Comparison of ENCODE assay signal across 21 cellular contexts in genomic region chr10:127887497-127888415, GRCh38. TPM values are rescaled to one million over a fixed set of nuclear protein-coding genes. Genes with fewer than 3 reads are reported as not detected.
DNase-seq lines count a peak whose midpoint lies in the region; ATAC-seq and TF ChIP-seq lines count a peak whose summit lies in the region.
"Had no signal": no experiment of that assay in that cellular context is flagged by ENCODE, and none has a peak within 500 bp of the region (broad histone marks: within the 10 kb centered on the region; RNA-seq: fewer than 3 reads in every experiment).

No MANE protein-coding gene starts in this region.

- no peak overlapping the region for H3K27ac ChIP-seq in ACC112 (ENCODE audit: low read depth, low read length)
- peak overlapping the region in 3 of 4 donors; percentile 73 to 93 (median 88) for H3K27ac ChIP-seq in Peyer's patch
- no peak overlapping the region for H3K27ac ChIP-seq in Karpas-422 (ENCODE audit: low read length)
- H3K27ac ChIP-seq: KMS-11 had no signal

- in situ Hi-C loops in GM13976 (cut with MboI; ENCODE audit: low sequenced_read_pairs, unreplicated experiment): no loop called here

- no peak overlapping the region for H3K4me3 Mint-ChIP-seq in endothelial cell (ENCODE audit: unreplicated experiment)
- no peak overlapping the region for H3K4me3 Mint-ChIP-seq in nephron
- H3K4me3 Mint-ChIP-seq: CD4-positive, alpha-beta T cell; HFFc6 had no signal

- no peak for TF ChIP-seq POLR2A in Peyer's patch (IDR thresholded peaks at IDR 0.05)

- no peak overlapping the region for H3K9ac ChIP-seq in Karpas-422 (ENCODE audit: low read length)
- H3K9ac ChIP-seq: KMS-11 had no signal

- H3K36me3 ChIP-seq in ACC112 (ENCODE audit: insufficient read depth, low read length) (no peaks in the 10 kb centered on the region), Peyer's patch (peaks cover 0 to 10% (median 0%) of the 10 kb centered on the region in 3 donors), Karpas-422 (ENCODE audit: insufficient read depth, low read length) (no peaks in the 10 kb centered on the region)

- H3K4me2 ChIP-seq in Karpas-422 (ENCODE audit: low read depth, low read length, poor library complexity, severe bottlenecking): no peak overlapping the region
- H3K4me2 ChIP-seq: KMS-11 had no signal

- peaks cover 38% of the 10 kb centered on the region for H3K4me1 Mint-ChIP-seq in endothelial cell (ENCODE audit: unreplicated experiment)
- H3K4me1 Mint-ChIP-seq in nephron: peaks cover 8% of the 10 kb centered on the region

- no peak overlapping the region for H3K4me3 ChIP-seq in ACC112 (ENCODE audit: low read depth, low read length)
- H3K4me3 ChIP-seq in Peyer's patch: peak overlapping the region in 2 of 4 donors; percentile 31 to 43
- H3K4me3 ChIP-seq in Karpas-422 (ENCODE audit: low read length): no peak overlapping the region

- peak in 1 of 3 donors; percentile 42 for DNase-seq in Peyer's patch
- DNase-seq in endothelial cell (ENCODE audit: low spot score): no peak
- DNase-seq in Karpas-422: no peak
- no peak for DNase-seq in medulla oblongata (ENCODE audit: extremely low spot score)
- no peak for DNase-seq in GM13976 (ENCODE audit: low spot score)
- DNase-seq: AML-193; Calu3; CD4-positive, alpha-beta T cell; DND-41; GDM1; HFFc6; NCI-H1417; NCI-H1930; NCI-H510A; RPMI8226 had no signal

- H3K9me3 Mint-ChIP-seq in endothelial cell (ENCODE audit: unreplicated experiment) (no peaks in the 10 kb centered on the region), nephron (no peaks in the 10 kb centered on the region)
- H3K9me3 Mint-ChIP-seq: CD4-positive, alpha-beta T cell had no signal

- H3K27me3 ChIP-seq in ACC112 (ENCODE audit: insufficient read depth, low read length) (no peaks in the 10 kb centered on the region), Peyer's patch (no peaks in the 10 kb centered on the region), Karpas-422 (ENCODE audit: low read length) (no peaks in the 10 kb centered on the region)

- H2AFZ ChIP-seq in ACC112 (ENCODE audit: low read length, unreplicated experiment) (peak overlapping the region; percentile 18), Karpas-422 (ENCODE audit: low read length) (no peak overlapping the region)

- H3K9me3 ChIP-seq in Peyer's patch (no peaks in the 10 kb centered on the region), Karpas-422 (ENCODE audit: low read length) (no peaks in the 10 kb centered on the region)

- H3K27ac Mint-ChIP-seq in endothelial cell (ENCODE audit: unreplicated experiment) (peak overlapping the region; percentile 59), nephron (peak overlapping the region in 2 of 3 experiments; percentile 28 to 69)
- H3K27ac Mint-ChIP-seq: CD4-positive, alpha-beta T cell; HFFc6 had no signal

- H4K20me1 ChIP-seq in Karpas-422 (ENCODE audit: insufficient read depth, low read depth, low read length): no peaks in the 10 kb centered on the region

- TF ChIP-seq CTCF in Peyer's patch (IDR thresholded peaks at IDR 0.05) (no peak), endothelial cell (IDR thresholded peaks at IDR 0.05; ENCODE audit: unreplicated experiment) (no peak), nephron (IDR thresholded peaks at IDR 0.05; ENCODE audit: unreplicated experiment in 3 of 3) (no peak), GM13976 (IDR thresholded peaks at IDR 0.05; ENCODE audit: borderline replicate concordance, control extremely low read depth, extremely low read depth, insufficient read depth, missing control alignments) (no peak)

- H3K9me2 ChIP-seq in Karpas-422 (replicated peaks; ENCODE audit: insufficient read depth, low read length): no peaks in the 10 kb centered on the region

- ATAC-seq in HG02938 (IDR thresholded peaks at IDR 0.05; ENCODE audit: unreplicated experiment): no peak

- H3K27me3 Mint-ChIP-seq in endothelial cell (ENCODE audit: unreplicated experiment) (peaks cover 3% of the 10 kb centered on the region), nephron (ENCODE audit: low read depth) (peaks cover 20% of the 10 kb centered on the region)

- H3K4me1 ChIP-seq in ACC112 (ENCODE audit: control insufficient read depth, insufficient read depth, low read length, unreplicated experiment) (peaks cover 13% of the 10 kb centered on the region), Peyer's patch (peaks cover 0 to 44% (median 2%) of the 10 kb centered on the region in 4 donors), Karpas-422 (ENCODE audit: low read length) (no peaks in the 10 kb centered on the region)

- no peaks in the 10 kb centered on the region for H3K36me3 Mint-ChIP-seq in endothelial cell (ENCODE audit: low read depth, unreplicated experiment)
- no peaks in the 10 kb centered on the region for H3K36me3 Mint-ChIP-seq in nephron (ENCODE audit: low read depth)

- no peaks in the 10 kb centered on the region for H3K79me2 ChIP-seq in ACC112 (ENCODE audit: control insufficient read depth, insufficient read depth, low read length, unreplicated experiment)
- no peaks in the 10 kb centered on the region for H3K79me2 ChIP-seq in Karpas-422 (ENCODE audit: low read length)

RNA-seq across cellular contexts. Expression of gene CLRN3, which starts 5.0 kb away (rescaled TPM):
- total RNA-seq in Peyer's patch (100 to 1,000 TPM in 2 of 4 donors, 10 to 100 TPM in 1, 1 to 10 TPM in 1; 7.4 to 215 (median 109) TPM), endothelial cell (ENCODE audit: unreplicated experiment) (0.31 TPM)
- total RNA-seq in Karpas-422 (2014; rRNA removed; shearing (Covaris generic); ENCODE audit: low replicate concordance): not detected in 2 replicates
- total RNA-seq: A673; CD4-positive, alpha-beta T cell; HFFc6; OCI-LY7 had no signal

RNA-seq across cellular contexts. Expression of gene PTPRE, which starts 19.1 kb away (rescaled TPM):
- total RNA-seq in Peyer's patch (10 to 100 TPM; 24.0 to 48.7 (median 35.4) TPM), endothelial cell (ENCODE audit: unreplicated experiment) (117 TPM)
- total RNA-seq in Karpas-422 (2014; rRNA removed; shearing (Covaris generic); ENCODE audit: low replicate concordance): 20.4 and 27.9 TPM in 2 replicates

Comparison
In these comparisons a context has a peak if more than half of its experiments do, and no peak if none do; other contexts are left out.
1. H3K27ac ChIP-seq: peak in Peyer's patch (3 of 4); none in ACC112 (single experiment) and Karpas-422 (single experiment).